Comparison of ENCODE assay signal across 24 cellular contexts in genomic region chr21:43015906-43016540, GRCh38. TPM values are rescaled to one million over a fixed set of nuclear protein-coding genes. Genes with fewer than 3 reads are reported as not detected.
DNase-seq lines count a peak whose midpoint lies in the region; ATAC-seq, FAIRE-seq and TF ChIP-seq lines count a peak whose summit lies in the region.
"Had no signal": no experiment of that assay in that cellular context is flagged by ENCODE, and none has a peak within 500 bp of the region (broad histone marks: within the 10 kb centered on the region; RNA-seq: fewer than 3 reads in every experiment).

No MANE protein-coding gene starts in this region.

- H3K27ac ChIP-seq in GM12878 (ENCODE audit: control insufficient read depth, insufficient read depth) (peak overlapping the region; percentile 15; the same call in 1 of the 2 replicates), spleen (peak overlapping the region in 3 of 8 donors; percentile 51 to 71 (median 59)), mesendoderm (ENCODE audit: low read depth, low read length) (no peak overlapping the region)
- H3K27ac ChIP-seq: C4-2B, esophagus muscularis mucosa, foreskin keratinocyte, hepatocyte, KMS-11 had no signal

- H3K36me3 Mint-ChIP-seq in activated CD8-positive, alpha-beta T cell treated with anti-CD3 and anti-CD28 coated beads, Interleukin-2, amount 10 ng/mL, durations not matched to agents 7 days and 5 days (ENCODE audit: low read depth): peaks cover 31% of the 10 kb centered on the region

- no peak for TF ChIP-seq EP300 in GM12878 (IDR thresholded peaks at IDR 0.05; ENCODE audit: borderline replicate concordance in 1 of 2, control insufficient read depth in 1 of 2, low read depth in 2 of 2, low read length in 2 of 2)

- H3K79me2 ChIP-seq in GM12878 (ENCODE audit: control insufficient read depth, insufficient read depth, low read length) (no peaks in the 10 kb centered on the region), mesendoderm (ENCODE audit: control insufficient read depth, insufficient read depth, low read length) (no peaks in the 10 kb centered on the region)
- H3K79me2 ChIP-seq: hepatocyte had no signal

- H3K36me3 ChIP-seq in GM12878 (ENCODE audit: control insufficient read depth in 2 of 2, insufficient read depth in 2 of 2, low read length in 1 of 2) (peaks cover 5 to 8% of the 10 kb centered on the region in 2 experiments; a peak in 3 of 4 replicates), spleen (peaks cover 0 to 91% (median 53%) of the 10 kb centered on the region in 6 donors), mesendoderm (ENCODE audit: control insufficient read depth, insufficient read depth, low read length) (peaks cover 7% of the 10 kb centered on the region)

- WGBS in GM12878 (ENCODE audit: insufficient coverage, insufficient replicate concordance, low lambda C conversion rate, missing lambda C conversion rate): 64% methylated on average over 13 of the region's 13 CpGs
- WGBS in spleen, 5 donors: 69 to 74% (median 72%) methylated on average over 9 to 13 of the region's 13 CpGs
- no CpG with 5 or more reads among the region's 13 CpGs for WGBS in mesendoderm (ENCODE audit: extremely low coverage, insufficient coverage, low lambda C conversion rate)

- no peak for FAIRE-seq in GM12878 (lab: Jason Lieb, UNC)
- FAIRE-seq: RCC 7860 had no signal

- SMC1A ChIA-PET in GM12878 (lab: Charles Lee; ENCODE audit: uncharacterized antibody, unreplicated experiment): interaction anchor here (1.1 kb wide), 1 partner anchor 36 kb away, joined by 3 read pairs; no protein-coding TSS in a partner anchor

- peak; percentile 21; the same call in 1 of the 3 replicates for ATAC-seq in GM12878
- ATAC-seq in activated CD8-positive, alpha-beta T cell treated with anti-CD3 and anti-CD28 coated beads, Interleukin-2, amount 10 ng/mL, durations not matched to agents 7 days and 5 days: no peak
- ATAC-seq: activated T-cell treated with anti-CD3 and anti-CD28 coated beads, Interleukin-2, amount 50 U/mL, for 4 hours; foreskin keratinocyte; stimulated activated naive CD8-positive, alpha-beta T cell treated with anti-CD3 and anti-CD28 coated beads, Interleukin-15, amount 100 ng/mL, for 72 hours had no signal

- peaks cover 3% of the 10 kb centered on the region for H3K4me1 Mint-ChIP-seq in activated CD8-positive, alpha-beta T cell treated with anti-CD3 and anti-CD28 coated beads, Interleukin-2, amount 10 ng/mL, durations not matched to agents 7 days and 5 days (ENCODE audit: low read depth)

- in situ Hi-C loops in GM12878 (cut with MboI): no loop called here

- no peak overlapping the region for H2AK5ac ChIP-seq in mesendoderm (ENCODE audit: low read length)

- peak overlapping the region; percentile 1; the same call in 1 of the 2 replicates for H2AFZ ChIP-seq in GM12878 (ENCODE audit: control insufficient read depth, low read depth, low read length)
- H2AFZ ChIP-seq: hepatocyte had no signal

- no peak overlapping the region for H2BK15ac ChIP-seq in mesendoderm (replicated peaks; ENCODE audit: low read depth)

- H4K8ac ChIP-seq in mesendoderm (ENCODE audit: low read depth, low read length): no peak overlapping the region

- no peak overlapping the region for H3K4me3 ChIP-seq in GM12865 (ENCODE audit: low read depth, low read length)
- no peak overlapping the region for H3K4me3 ChIP-seq in GM12878
- peak overlapping the region in 1 of 8 donors; percentile 39 for H3K4me3 ChIP-seq in spleen
- H3K4me3 ChIP-seq in mesendoderm (ENCODE audit: low read length): no peak overlapping the region
- H3K4me3 ChIP-seq: esophagus muscularis mucosa, hepatocyte had no signal

- H3K9me3 ChIP-seq in GM12878 (replicated peaks; ENCODE audit: control insufficient read depth, insufficient read depth, low read length) (no peaks in the 10 kb centered on the region), spleen (no peaks in the 10 kb centered on the region)
- H3K9me3 ChIP-seq: Caco-2, esophagus muscularis mucosa had no signal

- TF ChIP-seq RAD21 in GM12878 (IDR thresholded peaks at IDR 0.05; ENCODE audit: insufficient read depth, low read depth, low read length): no peak

- no peaks in the 10 kb centered on the region for H3K79me1 ChIP-seq in mesendoderm (ENCODE audit: low read length)

- intact Hi-C loops in GM12878 (cut with micrococcal nuclease; ENCODE audit: unreplicated experiment) (no loop called here), spleen (cut with DNase I; ENCODE audit: low total_unique reads) (no loop called here)

- H2BK120ac ChIP-seq in mesendoderm (ENCODE audit: low read depth, low read length): no peak overlapping the region

- CTCF ChIA-PET in GM12878 (lab: Yijun Ruan, JAX): no interaction called here
- CTCF ChIA-PET in activated CD8-positive, alpha-beta T cell treated with anti-CD3 and anti-CD28 coated beads, Interleukin-2, amount 10 ng/mL, durations not matched to agents 7 days and 5 days (lab: Charles Lee): no interaction called here

- no peak overlapping the region for H3K23ac ChIP-seq in mesendoderm (ENCODE audit: low read length)

- TF ChIP-seq POLR2A in GM12878 (IDR thresholded peaks at IDR 0.05; ENCODE audit: low read depth, low read length) (no peak), spleen (IDR thresholded peaks at IDR 0.05) (no peak)

- RAD21 ChIA-PET in GM12878 (lab: Charles Lee; ENCODE audit: unreplicated experiment): no interaction called here

- H3K9ac ChIP-seq in GM12878 (ENCODE audit: control insufficient read depth, insufficient read depth, low read length) (no peak overlapping the region), mesendoderm (ENCODE audit: low read length) (no peak overlapping the region)
- H3K9ac ChIP-seq: KMS-11 had no signal

- H3K27me3 ChIP-seq in GM12878 (replicated peaks in 1 of 2; ENCODE audit: control insufficient read depth in 2 of 2, insufficient read depth in 2 of 2, low read length in 1 of 2) (no peaks in the 10 kb centered on the region), spleen (replicated peaks in 1 of 7) (no peaks in the 10 kb centered on the region), mesendoderm (ENCODE audit: insufficient read depth, low read length, poor library complexity) (no peaks in the 10 kb centered on the region)
- H3K27me3 ChIP-seq: esophagus muscularis mucosa, foreskin keratinocyte, hepatocyte had no signal

- H3K27me3 Mint-ChIP-seq in activated CD8-positive, alpha-beta T cell treated with anti-CD3 and anti-CD28 coated beads, Interleukin-2, amount 10 ng/mL, durations not matched to agents 7 days and 5 days (ENCODE audit: low read depth): no peaks in the 10 kb centered on the region
- H3K27me3 Mint-ChIP-seq: stimulated activated naive CD8-positive, alpha-beta T cell treated with anti-CD3 and anti-CD28 coated beads, Interleukin-15, amount 100 ng/mL, for 72 hours had no signal

- H4K5ac ChIP-seq in mesendoderm (ENCODE audit: low read length): no peak overlapping the region

- no peak overlapping the region for H3K18ac ChIP-seq in mesendoderm (ENCODE audit: low read length)

- H3K4me2 ChIP-seq in GM12878 (ENCODE audit: control insufficient read depth, insufficient read depth): peak overlapping the region; percentile 38; the same call in 1 of the 2 replicates
- H3K4me2 ChIP-seq in mesendoderm (ENCODE audit: low read length): no peak overlapping the region
- H3K4me2 ChIP-seq: hepatocyte, KMS-11 had no signal

- H4K20me1 ChIP-seq in GM12878 (ENCODE audit: control insufficient read depth, insufficient read depth): no peaks in the 10 kb centered on the region

- no peak overlapping the region for H3K27ac Mint-ChIP-seq in activated CD8-positive, alpha-beta T cell treated with anti-CD3 and anti-CD28 coated beads, Interleukin-2, amount 10 ng/mL, durations not matched to agents 7 days and 5 days
- H3K27ac Mint-ChIP-seq: stimulated activated naive CD8-positive, alpha-beta T cell treated with anti-CD3 and anti-CD28 coated beads, Interleukin-15, amount 100 ng/mL, for 72 hours; T-helper 1 cell treated with Interleukin-12 subunit alpha and Interleukin-12 subunit beta and Interleukin-4 antibody, amounts not matched to agents 30 μg/mL and 1 μg/mL, for 36 hours had no signal

- H2BK5ac ChIP-seq in mesendoderm (ENCODE audit: low read length): no peak overlapping the region

- H3K9me3 Mint-ChIP-seq in activated CD8-positive, alpha-beta T cell treated with anti-CD3 and anti-CD28 coated beads, Interleukin-2, amount 10 ng/mL, durations not matched to agents 7 days and 5 days (ENCODE audit: insufficient read depth): no peaks in the 10 kb centered on the region
- H3K9me3 Mint-ChIP-seq: activated T-cell treated with anti-CD3 and anti-CD28 coated beads, Interleukin-2, amount 50 U/mL, for 4 hours; stimulated activated naive CD8-positive, alpha-beta T cell treated with anti-CD3 and anti-CD28 coated beads, Interleukin-15, amount 100 ng/mL, for 72 hours; T-helper 1 cell treated with Interleukin-12 subunit alpha and Interleukin-12 subunit beta and Interleukin-4 antibody, amounts not matched to agents 30 μg/mL and 1 μg/mL, for 36 hours had no signal

- no TSS peak for BruUV-seq in GM12878 (replicated peaks; lab: Mats Ljungman, UMichigan)

- H3K4me3 Mint-ChIP-seq in activated CD8-positive, alpha-beta T cell treated with anti-CD3 and anti-CD28 coated beads, Interleukin-2, amount 10 ng/mL, durations not matched to agents 7 days and 5 days: no peak overlapping the region
- H3K4me3 Mint-ChIP-seq: activated T-cell treated with anti-CD3 and anti-CD28 coated beads, Interleukin-2, amount 50 U/mL, for 4 hours; stimulated activated naive CD8-positive, alpha-beta T cell treated with anti-CD3 and anti-CD28 coated beads, Interleukin-15, amount 100 ng/mL, for 72 hours; T-helper 1 cell treated with Interleukin-12 subunit alpha and Interleukin-12 subunit beta and Interleukin-4 antibody, amounts not matched to agents 30 μg/mL and 1 μg/mL, for 36 hours had no signal

- H3K4me1 ChIP-seq in GM12878 (ENCODE audit: control insufficient read depth, insufficient read depth, low read length) (peaks cover 7% of the 10 kb centered on the region), spleen (peaks cover 0 to 31% (median 14%) of the 10 kb centered on the region in 6 donors), mesendoderm (ENCODE audit: control insufficient read depth, low read depth, low read length) (no peaks in the 10 kb centered on the region)
- H3K4me1 ChIP-seq: Caco-2, esophagus muscularis mucosa, foreskin keratinocyte had no signal

- H3K56ac ChIP-seq in mesendoderm (ENCODE audit: low read length): no peak overlapping the region

- TF ChIP-seq CTCF in GM12865 (IDR thresholded peaks at IDR 0.05; ENCODE audit: insufficient read depth, low read depth, low read length, missing control alignments): no peak
- no peak for TF ChIP-seq CTCF in GM12878 (IDR thresholded peaks at IDR 0.05 in 2 of 3, conservative IDR thresholded peaks at IDR 0.05 in 1 of 3; ENCODE audit: control insufficient read depth in 2 of 3, extremely low read depth in 1 of 3, insufficient read depth in 1 of 3, low read depth in 3 of 3, low read length in 3 of 3)
- no peak for TF ChIP-seq CTCF in spleen (IDR thresholded peaks at IDR 0.05 in 8 of 11, conservative IDR thresholded peaks at IDR 0.05 in 3 of 11)

- no peak overlapping the region for H3K4ac ChIP-seq in mesendoderm (ENCODE audit: low read depth, low read length)

- POLR2A ChIA-PET in GM12878 (lab: Charles Lee): no interaction called here
- POLR2A ChIA-PET in activated CD8-positive, alpha-beta T cell treated with anti-CD3 and anti-CD28 coated beads, Interleukin-2, amount 10 ng/mL, durations not matched to agents 7 days and 5 days (lab: Charles Lee): no interaction called here

- peak; percentile 7 for DNase-seq in GM12865 (ENCODE audit: low read depth)
- peak; percentile 42 for DNase-seq in NOMO-1 treated with dmso at 0.1 percent for 144 hours (lab: John Stamatoyannopoulos, UW; ENCODE audit: unreplicated experiment)
- no peak for DNase-seq in GM12878 (ENCODE audit: low read depth, low spot score)
- DNase-seq in spleen: peak; percentile 80
- no peak for DNase-seq in mesendoderm
- DNase-seq in activated CD8-positive, alpha-beta T cell treated with anti-CD3 and anti-CD28 coated beads, Interleukin-2, amount 10 ng/mL, durations not matched to agents 7 days and 5 days: no peak
- DNase-seq in AG08396 (ENCODE audit: low spot score): no peak
- DNase-seq: ACHN; activated CD4-positive, alpha-beta T cell treated with anti-CD3 and anti-CD28 coated beads for 4 hours; activated naive CD4-positive, alpha-beta T cell; activated T-cell treated with anti-CD3 and anti-CD28 coated beads, Interleukin-2, amount 50 U/mL, for 4 hours; Caco-2; central memory CD4-positive, alpha-beta T cell; DND-41; foreskin keratinocyte; mesenchymal stem cell; MV-4-11; stimulated activated naive CD8-positive, alpha-beta T cell treated with anti-CD3 and anti-CD28 coated beads, Interleukin-15, amount 100 ng/mL, for 72 hours had no signal

RNA-seq across cellular contexts. Expression of gene PKNOX1, which starts 41.7 kb away (rescaled TPM):
- total RNA-seq in GM12878 (2013; cell fraction: nucleolus; rRNA removed): 24.7 and 25.2 TPM in 2 replicates
- total RNA-seq in GM12878 (2014; rRNA removed): 6.9 and 10.0 TPM in 2 replicates
- 7.3 and 7.7 TPM in 2 replicates for total RNA-seq in GM12878 (2014; rRNA removed; fragmentation: Illumina TruSeq; extraction: Trizol)
- total RNA-seq in GM12878 (2021): 11.9 and 13.3 TPM in 2 replicates
- 2.6 TPM for polyA plus RNA-seq in GM12878 (2011; ENCODE audit: low read depth)
- 21.4 and 23.7 TPM in 2 replicates for polyA plus RNA-seq in GM12878 (2011; rRNA removed)
- 17.8 and 29.8 TPM in 2 replicates for polyA plus RNA-seq in GM12878 (2011; cell fraction: cytosol; rRNA removed)
- 23.1 and 23.6 TPM in 2 replicates for polyA plus RNA-seq in GM12878 (2011; cell fraction: nucleus; rRNA removed)
- polyA plus RNA-seq in GM12878 (2012): 5.3 TPM in 2 replicates
- 10.5 and 16.0 TPM in 2 replicates for polyA plus RNA-seq in GM12878 (2014; fragmentation: Illumina TruSeq; extraction: Trizol)
- polyA plus RNA-seq in GM12878 (2014; fragmentation: Nextera tagmentation; extraction: Ambion mirVana): 10 to 100 TPM in 1 of 2 experiments, 1 to 10 TPM in 1; 9.5 to 11.3 TPM
- polyA plus RNA-seq in GM12878 (2014; rRNA removed): 14.4 and 14.8 TPM in 2 replicates
- polyA plus RNA-seq in GM12878 (2016; fragmentation: Nextera tagmentation; extraction: Ambion mirVana): 10 to 100 TPM; 20.8 to 22.9 TPM
- 11.6 and 34.2 TPM in 2 replicates for polyA minus RNA-seq in GM12878 (2011; rRNA and poly(A)+ RNA removed)
- polyA minus RNA-seq in GM12878 (2011; cell fraction: cytosol; rRNA and poly(A)+ RNA removed): 5.9 and 7.0 TPM in 2 replicates
- 16.1 and 16.2 TPM in 2 replicates for polyA minus RNA-seq in GM12878 (2011; cell fraction: nucleus; rRNA and poly(A)+ RNA removed)
- total RNA-seq in spleen: 10 to 100 TPM; 11.1 to 21.2 (median 17.3) TPM
- 10 to 100 TPM in 1 of 3 donors, 1 to 10 TPM in 2; 7.3 to 10.1 (median 8.7) TPM for polyA plus RNA-seq in spleen
- polyA plus RNA-seq in mesendoderm (2013, experiment 1 of 2): 9.7 TPM
- 9.7 TPM for polyA plus RNA-seq in mesendoderm (2013, experiment 2 of 2)
- 10 to 100 TPM; 23.9 to 25.3 TPM for total RNA-seq in activated CD8-positive, alpha-beta T cell treated with anti-CD3 and anti-CD28 coated beads, Interleukin-2, amount 10 ng/mL, durations not matched to agents 7 days and 5 days

RNA-seq across cellular contexts. Expression of gene CBS, which starts 59.6 kb away (rescaled TPM):
- 1.1 and 1.3 TPM in 2 replicates for total RNA-seq in GM12878 (2013; cell fraction: nucleolus; rRNA removed)
- 2.2 and 2.9 TPM in 2 replicates for total RNA-seq in GM12878 (2014; rRNA removed)
- total RNA-seq in GM12878 (2014; rRNA removed; fragmentation: Illumina TruSeq; extraction: Trizol): 0.69 and 1.0 TPM in 2 replicates
- 4.2 and 4.8 TPM in 2 replicates for total RNA-seq in GM12878 (2021)
- 0.96 TPM for polyA plus RNA-seq in GM12878 (2011; ENCODE audit: low read depth)
- polyA plus RNA-seq in GM12878 (2011; rRNA removed): 0.19 and 0.29 TPM in 2 replicates
- 0.23 and 0.57 TPM in 2 replicates for polyA plus RNA-seq in GM12878 (2011; cell fraction: cytosol; rRNA removed)
- 4.8 and 5.2 TPM in 2 replicates for polyA plus RNA-seq in GM12878 (2011; cell fraction: nucleus; rRNA removed)
- 2.6 and 3.5 TPM in 2 replicates for polyA plus RNA-seq in GM12878 (2012)
- polyA plus RNA-seq in GM12878 (2014; fragmentation: Illumina TruSeq; extraction: Trizol): 0.63 and 1.2 TPM in 2 replicates
- polyA plus RNA-seq in GM12878 (2014; fragmentation: Nextera tagmentation; extraction: Ambion mirVana): under 1 TPM; 0.10 to 0.20 TPM
- 2.1 and 3.5 TPM in 2 replicates for polyA plus RNA-seq in GM12878 (2014; rRNA removed)
- 1 to 10 TPM; 4.0 to 4.4 TPM for polyA plus RNA-seq in GM12878 (2016; fragmentation: Nextera tagmentation; extraction: Ambion mirVana)
- 0.36 and 0.51 TPM in 2 replicates for polyA minus RNA-seq in GM12878 (2011; rRNA and poly(A)+ RNA removed)
- 3.6 and 3.8 TPM in 2 replicates for polyA minus RNA-seq in GM12878 (2011; cell fraction: cytosol; rRNA and poly(A)+ RNA removed)
- 1.6 and 2.4 TPM in 2 replicates for polyA minus RNA-seq in GM12878 (2011; cell fraction: nucleus; rRNA and poly(A)+ RNA removed)
- total RNA-seq in spleen: 10 to 100 TPM in 1 of 7 donors, 1 to 10 TPM in 6; 1.2 to 10.9 (median 4.5) TPM
- 1 to 10 TPM in 2 of 3 donors, under 1 TPM in 1; 0.65 to 2.9 (median 1.4) TPM for polyA plus RNA-seq in spleen
- 119 TPM for polyA plus RNA-seq in mesendoderm (2013, experiment 1 of 2)
- polyA plus RNA-seq in mesendoderm (2013, experiment 2 of 2): 117 TPM
- 10 to 100 TPM; 49.5 to 55.2 TPM for total RNA-seq in activated CD8-positive, alpha-beta T cell treated with anti-CD3 and anti-CD28 coated beads, Interleukin-2, amount 10 ng/mL, durations not matched to agents 7 days and 5 days

Comparison
In these comparisons a context has a peak if more than half of its experiments do, and no peak if none do; other contexts are left out.
1. DNase-seq: peak in GM12865 (single experiment), NOMO-1 treated with dmso at 0.1 percent for 144 hours (single experiment) and spleen (single experiment); none in GM12878 (single experiment), mesendoderm (single experiment), activated CD8-positive, alpha-beta T cell treated with anti-CD3 and anti-CD28 coated beads, Interleukin-2, amount 10 ng/mL, durations not matched to agents 7 days and 5 days (single experiment) and AG08396 (single experiment).
2. RNA of gene CBS, which starts 59.6 kb away (total RNA-seq): 49.5 to 55.2 TPM in activated CD8-positive, alpha-beta T cell treated with anti-CD3 and anti-CD28 coated beads, Interleukin-2, amount 10 ng/mL, durations not matched to agents 7 days and 5 days; 1.2 to 10.9 TPM in spleen and 0.69 to 4.8 TPM in GM12878; every median in the first group is over 4 times any median in the second.